Comparison of ENCODE assay signal across 9 cellular contexts in the genomic region with DNA sequence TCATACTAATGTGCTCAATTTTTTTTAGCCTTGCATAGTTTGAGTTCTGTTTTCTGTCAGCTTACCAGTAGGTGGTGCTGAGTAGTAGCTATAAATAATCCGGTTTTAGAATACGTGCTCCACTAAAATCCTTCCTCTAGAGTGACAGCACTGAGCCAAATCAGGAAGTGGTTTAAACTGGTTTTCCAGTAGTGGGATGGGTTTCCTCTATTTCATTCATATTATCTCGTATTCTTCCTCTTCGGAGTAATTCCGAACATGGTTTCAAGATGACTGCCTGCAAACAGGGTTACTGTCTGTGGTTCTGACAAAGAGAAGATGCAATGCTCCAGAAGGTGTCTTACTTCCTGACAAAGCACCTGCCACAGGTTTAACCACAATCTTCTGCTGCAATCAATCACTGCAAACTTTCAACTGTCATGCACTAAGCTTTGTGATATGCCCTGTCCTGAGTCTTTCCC.
A peak's percentile ranks its signal among the peaks of the same experiment; 100 is the strongest.
DNase-seq lines count a peak whose midpoint lies in the region; ATAC-seq and TF ChIP-seq lines count a peak whose summit lies in the region.
"Had no signal": no experiment of that assay in that cellular context is flagged by ENCODE, and none has a peak within 500 bp of the region (broad histone marks: within the 10 kb centered on the region; RNA-seq: fewer than 3 reads in every experiment).

No MANE protein-coding gene starts in this region.

- in situ Hi-C loops in ACHN (cut with HindIII; ENCODE audit: low pct_ligation_motif_present, low pct_unique_long_range_greater_than_20kb, low sequenced_read_pairs): no loop called here

- DNase-seq in ACHN: peak; percentile 34
- DNase-seq in NCI-H526 treated with DMSO at 0.1 percent for 48 hours (lab: John Stamatoyannopoulos, UW): peak; percentile 40
- peak; percentile 5 for DNase-seq in germinal center (ENCODE audit: low spot score)
- no peak for DNase-seq in NCI-H345 treated with DMSO at 0.1 percent for 48 hours (lab: John Stamatoyannopoulos, UW; ENCODE audit: unreplicated experiment)
- DNase-seq in tibial nerve (ENCODE audit: low spot score in 2 of 2): no peak
- DNase-seq in left ventricle myocardium superior: no peak

- H3K27me3 ChIP-seq in tibial nerve: no peaks in the 10 kb centered on the region

- 46% methylated on average over 5 of the region's 5 CpGs for WGBS in tibial nerve, 2 donors

- TF ChIP-seq EP300 in tibial nerve (IDR thresholded peaks at IDR 0.05): no peak

- TF ChIP-seq POLR2A in tibial nerve (IDR thresholded peaks at IDR 0.05): no peak

- H3K9me3 ChIP-seq in tibial nerve: peaks cover 0 to 15% (median 0%) of the 10 kb centered on the region in 4 donors
- H3K9me3 ChIP-seq: HAP-1 had no signal

- H3K4me3 ChIP-seq in tibial nerve: no peak overlapping the region
- H3K4me3 ChIP-seq: HAP-1 had no signal

- no peak overlapping the region for H3K27ac ChIP-seq in tibial nerve

- no peak for TF ChIP-seq CTCF in tibial nerve (IDR thresholded peaks at IDR 0.05)

- peak; percentile 78 for ATAC-seq in GM18502 (IDR thresholded peaks at IDR 0.05; ENCODE audit: poor library complexity, unreplicated experiment)
- peak; percentile 72 for ATAC-seq in HG02973 (IDR thresholded peaks at IDR 0.05; ENCODE audit: unreplicated experiment)
- ATAC-seq in left ventricle myocardium superior: no peak

- intact Hi-C loops in left ventricle myocardium superior (cut with micrococcal nuclease): no loop called here

- H3K4me1 ChIP-seq in tibial nerve: no peaks in the 10 kb centered on the region
- H3K4me1 ChIP-seq: HAP-1 had no signal

- H3K36me3 ChIP-seq in tibial nerve: no peaks in the 10 kb centered on the region
- H3K36me3 ChIP-seq: HAP-1 had no signal

Comparison
In these comparisons a context has a peak if more than half of its experiments do, and no peak if none do; other contexts are left out.
1. DNase-seq: peak in ACHN (single experiment), NCI-H526 treated with DMSO at 0.1 percent for 48 hours (single experiment) and germinal center (single experiment); none in NCI-H345 treated with DMSO at 0.1 percent for 48 hours (single experiment), tibial nerve (0 of 2) and left ventricle myocardium superior (single experiment).